ENCODE assay signal across 2 cellular contexts in genomic region chr5:68104217-68104616, GRCh38.
DNase-seq lines count a peak whose midpoint lies in the region; ATAC-seq, FAIRE-seq and TF ChIP-seq lines count a peak whose summit lies in the region.
"Not testable (repeated sequence)": the region's sequence is repeated elsewhere in the genome, so short reads cannot be mapped to it uniquely, and the experiment has no call there.

No MANE protein-coding gene starts in this region.

- H3K36me3 ChIP-seq in HEK293 (ENCODE audit: control insufficient read depth in 2 of 2, insufficient read depth in 1 of 2, low read length in 2 of 2); K562 (ENCODE audit: control insufficient read depth, insufficient read depth, low read length): not testable (repeated sequence)

- in situ Hi-C loops in K562 (cut with MboI): not testable (repeated sequence)

- not testable (repeated sequence) for H3K9me1 ChIP-seq in K562 (ENCODE audit: control insufficient read depth, insufficient read depth, low read length)

- intact Hi-C loops in K562 (cut with micrococcal nuclease): not testable (repeated sequence)

- H3K27me3 ChIP-seq in K562 (ENCODE audit: control insufficient read depth in 2 of 2, insufficient read depth in 2 of 2, low read length in 2 of 2): not testable (repeated sequence)

- H3K9ac ChIP-seq in K562 (ENCODE audit: insufficient read depth in 1 of 2, low read depth in 2 of 2, low read length in 2 of 2): not testable (repeated sequence)

- TF ChIP-seq EP300 in K562 (IDR thresholded peaks at IDR 0.05; ENCODE audit: low read length): not testable (repeated sequence)

- not testable (repeated sequence) for H4K20me1 ChIP-seq in K562 (replicated peaks; ENCODE audit: control insufficient read depth, insufficient read depth, low read length)

- 0% methylated on average over 2 of the region's 2 CpGs for WGBS in K562 (ENCODE audit: insufficient coverage, low coverage, missing lambda C conversion rate)

- not testable (repeated sequence) for TF ChIP-seq RAD21 in K562 (CRISPR knock-in tag; conservative IDR thresholded peaks at IDR 0.05 in 1 of 2, IDR thresholded peaks at IDR 0.05 in 1 of 2)

- TF ChIP-seq POLR2A in K562 (conservative IDR thresholded peaks at IDR 0.05): not testable (repeated sequence)

- CTCF ChIA-PET in HEK293 (lab: Yijun Ruan, JAX); K562 (lab: Yijun Ruan, JAX; ENCODE audit: low intra/inter-chr PET ratio): not testable (repeated sequence)

- H3K4me3 ChIP-seq in HEK293 (ENCODE audit: low read depth, low read length); K562: not testable (repeated sequence)

- not testable (repeated sequence) for FAIRE-seq in K562 (lab: Jason Lieb, UNC)

- not testable (repeated sequence) for BruUV-seq in K562 (replicated peaks; lab: Mats Ljungman, UMichigan)

- ATAC-seq in K562: not testable (repeated sequence)

- not testable (repeated sequence) for H2AFZ ChIP-seq in K562 (ENCODE audit: low read depth, low read length)

- POLR2A ChIA-PET in HEK293 (lab: Yijun Ruan, JAX); K562 (lab: Yijun Ruan, JAX): not testable (repeated sequence)

- not testable (repeated sequence) for H3K79me2 ChIP-seq in K562 (ENCODE audit: control insufficient read depth, insufficient read depth, low read length)

- H3K9me3 ChIP-seq in HEK293 (ENCODE audit: control insufficient read depth, insufficient read depth, low read depth, low read length); K562 (replicated peaks; ENCODE audit: control insufficient read depth, insufficient read depth, low read depth, low read length): not testable (repeated sequence)

- not testable (repeated sequence) for DNase-seq in K562 (ENCODE audit: extremely low read depth in 1 of 4, low spot score in 3 of 4)

- not testable (repeated sequence) for H3K4me2 ChIP-seq in K562 (ENCODE audit: insufficient read depth, low read length)

- H3K27ac ChIP-seq in HEK293 (ENCODE audit: extremely low read depth, low read depth, low read length); K562 (ENCODE audit: extremely low read depth, low read depth, low read length): not testable (repeated sequence)

- not testable (repeated sequence) for H3K4me1 ChIP-seq in HEK293 (ENCODE audit: control insufficient read depth, insufficient read depth, low read length); K562 (replicated peaks in 1 of 2; ENCODE audit: control insufficient read depth in 2 of 2, insufficient read depth in 2 of 2, low read length in 2 of 2)

- not testable (repeated sequence) for TF ChIP-seq CTCF in HEK293 (tag by site-specific recombination; IDR thresholded peaks at IDR 0.05); K562 (IDR thresholded peaks at IDR 0.05 in 2 of 3, conservative IDR thresholded peaks at IDR 0.05 in 1 of 3; ENCODE audit: insufficient read depth in 2 of 3, low read depth in 1 of 3, low read length in 3 of 3)

TF ChIP-seq in HEK293, 187 proteins besides CTCF, POLR2A, EP300 and RAD21:
- peak; percentile 63 for TF ChIP-seq ZNF529 (tag by site-specific recombination; IDR thresholded peaks at IDR 0.05; ENCODE audit: insufficient replicate concordance)

TF ChIP-seq in K562, 482 proteins besides CTCF, POLR2A, EP300 and RAD21:
- TF ChIP-seq ZNF507 (tag; conservative IDR thresholded peaks at IDR 0.05): peak; percentile 86
